ENCODE assay signal across 1 cellular context in the genomic region with DNA sequence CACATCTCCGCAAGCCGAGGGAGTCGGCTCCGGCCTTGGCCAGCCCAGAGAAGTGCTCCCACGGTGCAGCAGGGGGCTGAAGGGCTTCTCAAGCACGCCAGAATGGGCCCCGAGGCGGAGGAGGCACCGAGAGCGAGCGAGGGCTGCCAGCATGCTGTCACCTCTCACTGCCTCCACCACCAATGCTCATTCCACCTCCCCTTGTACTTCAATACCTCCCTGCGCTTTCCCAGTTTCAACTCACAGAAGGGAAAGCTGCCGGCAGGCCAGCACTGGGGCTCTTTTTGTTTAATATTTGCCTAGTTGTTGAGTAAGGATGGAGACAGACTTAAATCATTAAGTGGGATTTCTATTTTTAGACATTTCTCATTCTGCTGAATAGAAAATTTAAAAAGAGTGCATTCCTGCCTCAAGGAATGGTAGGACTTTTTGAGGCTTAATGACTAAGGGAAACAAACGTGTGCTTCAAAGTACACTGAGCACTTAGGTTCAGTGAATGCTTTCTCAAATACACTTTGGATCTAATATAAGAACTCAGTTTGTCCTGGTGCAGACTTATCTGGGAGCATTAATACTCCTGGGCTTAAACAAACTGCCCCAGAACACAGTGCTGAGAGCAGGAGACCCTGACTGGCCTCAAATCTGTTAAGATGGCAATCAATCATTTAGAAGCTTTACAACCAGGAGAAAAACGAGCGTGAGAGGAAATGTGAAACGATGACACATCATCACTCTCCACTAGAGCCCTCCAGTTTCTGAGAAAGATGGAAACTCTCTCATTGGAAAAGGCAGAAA.
TF ChIP-seq lines count a peak whose summit lies in the region.

No MANE protein-coding gene starts in this region.

TF ChIP-seq in IMR-90, 13 proteins besides CTCF, POLR2A, EP300 and RAD21 (continued from another document):
- peak; percentile 25; the same call in 1 of the 2 replicates for TF ChIP-seq CEBPB (IDR thresholded peaks at IDR 0.05; ENCODE audit: low read depth, low read length)
- TF ChIP-seq CHD1 (IDR thresholded peaks at IDR 0.05; ENCODE audit: low read depth, low read length), result no peak
- TF ChIP-seq MXI1 (IDR thresholded peaks at IDR 0.05; ENCODE audit: borderline replicate concordance, low read depth, low read length), result no peak
- no peak for TF ChIP-seq USF2 (IDR thresholded peaks at IDR 0.05; ENCODE audit: low read depth, low read length)
- peak; percentile 50 for TF ChIP-seq MAFK (IDR thresholded peaks at IDR 0.05; ENCODE audit: low read depth, low read length)
- TF ChIP-seq FOS (IDR thresholded peaks at IDR 0.05; ENCODE audit: low read depth, low read length), result no peak
- no peak; the same call in 1 of the 2 replicates for TF ChIP-seq BHLHE40 (IDR thresholded peaks at IDR 0.05; ENCODE audit: low read depth, low read length)
- no peak for TF ChIP-seq RFX5 (IDR thresholded peaks at IDR 0.05; ENCODE audit: low read depth, low read length)
- TF ChIP-seq, protein P1, sequence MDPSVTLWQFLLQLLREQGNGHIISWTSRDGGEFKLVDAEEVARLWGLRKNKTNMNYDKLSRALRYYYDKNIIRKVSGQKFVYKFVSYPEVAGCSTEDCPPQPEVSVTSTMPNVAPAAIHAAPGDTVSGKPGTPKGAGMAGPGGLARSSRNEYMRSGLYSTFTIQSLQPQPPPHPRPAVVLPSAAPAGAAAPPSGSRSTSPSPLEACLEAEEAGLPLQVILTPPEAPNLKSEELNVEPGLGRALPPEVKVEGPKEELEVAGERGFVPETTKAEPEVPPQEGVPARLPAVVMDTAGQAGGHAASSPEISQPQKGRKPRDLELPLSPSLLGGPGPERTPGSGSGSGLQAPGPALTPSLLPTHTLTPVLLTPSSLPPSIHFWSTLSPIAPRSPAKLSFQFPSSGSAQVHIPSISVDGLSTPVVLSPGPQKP (IDR thresholded peaks at IDR 0.05; ENCODE audit: borderline replicate concordance, low read depth, low read length), result no peak
